Comparison of ENCODE assay signal across 1 cellular context in genomic region chr22:49887074-49887471, GRCh38.
TF ChIP-seq lines count a peak whose summit lies in the region.

No MANE protein-coding gene starts in this region.

TF ChIP-seq in endothelial cell of umbilical vein, 7 proteins besides CTCF, POLR2A, EP300 and RAD21:
- TF ChIP-seq MYC (IDR thresholded peaks at IDR 0.05; ENCODE audit: low read depth, low read length): no peak
- TF ChIP-seq FOS (IDR thresholded peaks at IDR 0.05; ENCODE audit: borderline replicate concordance, insufficient read depth, low read length): no peak
- TF ChIP-seq, protein P1, sequence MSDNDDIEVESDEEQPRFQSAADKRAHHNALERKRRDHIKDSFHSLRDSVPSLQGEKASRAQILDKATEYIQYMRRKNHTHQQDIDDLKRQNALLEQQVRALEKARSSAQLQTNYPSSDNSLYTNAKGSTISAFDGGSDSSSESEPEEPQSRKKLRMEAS (IDR thresholded peaks at IDR 0.05; ENCODE audit: insufficient read depth, insufficient read length): no peak
- TF ChIP-seq GATA2 (IDR thresholded peaks at IDR 0.05; ENCODE audit: insufficient read depth, insufficient read length, low read depth, low read length): no peak
- TF ChIP-seq JUN (IDR thresholded peaks at IDR 0.05; ENCODE audit: borderline replicate concordance, insufficient read depth, insufficient read length, low read depth): no peak
- TF ChIP-seq EZH2 (IDR thresholded peaks at IDR 0.05; ENCODE audit: borderline replicate concordance, low read depth, low read length, severe bottlenecking): no peak
- no peak for TF ChIP-seq POLR2AphosphoS5 (IDR thresholded peaks at IDR 0.05; ENCODE audit: insufficient read depth, low read depth, low read length)
